21 cellular contexts compared by ENCODE assay signal in genomic region chr6:36570264-36570663, GRCh38.
"Had no signal": no experiment of that assay in that cellular context is flagged by ENCODE, and none has a peak within 500 bp of the region (broad histone marks: within the 10 kb centered on the region; RNA-seq: fewer than 3 reads in every experiment).

No MANE protein-coding gene starts in this region.

- H3K27ac Mint-ChIP-seq: activated CD8-positive, alpha-beta T cell treated with anti-CD3 and anti-CD28 coated beads for 36 hours; mesothelial cell of epicardium; progenitor cell of endocrine pancreas; T-helper 17 cell; type B pancreatic cell had no signal

- H3K9me3 ChIP-seq: adrenal gland, testis had no signal

- H3K4me1 ChIP-seq: adrenal gland, stomach, testis had no signal

- H3K9me3 Mint-ChIP-seq: activated CD8-positive, alpha-beta T cell treated with anti-CD3 and anti-CD28 coated beads for 36 hours; type B pancreatic cell had no signal

- H3K27me3 ChIP-seq: adrenal gland, stomach, testis had no signal

- H3K4me1 Mint-ChIP-seq: T-helper 17 cell had no signal

- H3K4me3 ChIP-seq: adrenal gland, lung, stomach, testis had no signal

- H3K36me3 ChIP-seq: adrenal gland, stomach, WERI-Rb-1 had no signal

- ATAC-seq: activated CD8-positive, alpha-beta T cell treated with anti-CD3 and anti-CD28 coated beads for 36 hours; left lobe of liver; T-helper 17 cell had no signal

- H3K4me3 Mint-ChIP-seq: activated CD8-positive, alpha-beta T cell treated with anti-CD3 and anti-CD28 coated beads for 36 hours; mesothelial cell of epicardium; T-helper 17 cell; type B pancreatic cell had no signal

- H3K27ac ChIP-seq: adrenal gland, stomach, testis, WERI-Rb-1 had no signal

- H3K36me3 Mint-ChIP-seq: mesothelial cell of epicardium, type B pancreatic cell had no signal

- H3K27me3 Mint-ChIP-seq: activated CD8-positive, alpha-beta T cell treated with anti-CD3 and anti-CD28 coated beads for 36 hours; progenitor cell of endocrine pancreas; T-helper 17 cell; type B pancreatic cell had no signal

- DNase-seq: activated CD8-positive, alpha-beta memory T cell treated with anti-CD3 and anti-CD28 coated beads, Interleukin-2, amount 50 U/mL, for 4 hours; activated CD8-positive, alpha-beta T cell treated with anti-CD3 and anti-CD28 coated beads for 36 hours; activated effector memory CD4-positive, alpha-beta T cell treated with anti-CD3 and anti-CD28 coated beads, Interleukin-2, amount 50 U/mL, for 16 hours; activated naive CD4-positive, alpha-beta T cell treated with anti-CD3 and anti-CD28 coated beads, Interleukin-2, amount 50 U/mL, for 16 hours; activated T-cell treated with anti-CD3 and anti-CD28 coated beads, Interleukin-2, amount 50 U/mL, for 48 hours; adrenal gland; cerebellar nuclear complex; cortex of kidney; kidney; stimulated activated CD4-positive, alpha-beta T cell treated with anti-CD3 and anti-CD28 coated beads, Interleukin-12 subunit alpha, Interleukin-12 subunit beta, amount 100 ng/mL, for 4 hours; stimulated activated CD4-positive, alpha-beta T cell treated with anti-CD3 and anti-CD28 coated beads, Interleukin-1b, Interleukin-23, amount 100 ng/mL, for 48 hours; stimulated activated CD8-positive, alpha-beta memory T cell treated with anti-CD3 and anti-CD28 coated beads, Interleukin-4, amount 100 ng/mL, for 48 hours; stomach; T-helper 17 cell; testis; WERI-Rb-1 had no signal
